ENCODE assay signal across 7 cellular contexts in genomic region chr13:44577236-44578063, GRCh38.
DNase-seq lines count a peak whose midpoint lies in the region; ATAC-seq and FAIRE-seq lines count a peak whose summit lies in the region.

No MANE protein-coding gene starts in this region.

- ATAC-seq in HG02973 (IDR thresholded peaks at IDR 0.05; ENCODE audit: unreplicated experiment) = peak; percentile 61

- FAIRE-seq in GM18507 (lab: Jason Lieb, UNC) = peak; percentile 75

- DNase-seq in GM18507 (ENCODE audit: extremely low spot score, insufficient read length, low read depth) (peak; percentile 90), NCI-H2029 (lab: John Stamatoyannopoulos, UW) (peak; percentile 88), T-helper 9 cell (peak; percentile 95), astrocyte of the hippocampus (ENCODE audit: low read depth, low spot score) (peak; percentile 100), hippocampal formation (lab: John Stamatoyannopoulos, UW) (peak; percentile 92 to 93), retina (peak; percentile 96)

Comparison
In these comparisons a context has a peak if more than half of its experiments do, and no peak if none do; other contexts are left out.
1. Peak in every context shown above with its lines: DNase-seq and ATAC-seq.